ENCODE assay signal across 1 cellular context in genomic region chr12:45355750-45356149, GRCh38.
TF ChIP-seq lines count a peak whose summit lies in the region.

No MANE protein-coding gene starts in this region.

TF ChIP-seq in K562, 482 proteins besides CTCF, POLR2A, EP300 and RAD21 (continued from another document and continues in another):
- no peak for TF ChIP-seq ZNF609 (CRISPR knock-in tag; IDR thresholded peaks at IDR 0.05; ENCODE audit: borderline replicate concordance)
- no peak for TF ChIP-seq ZNF449 (CRISPR knock-in tag; IDR thresholded peaks at IDR 0.05)
- TF ChIP-seq ZNF282 (CRISPR knock-in tag; IDR thresholded peaks at IDR 0.05), result no peak
- peak; percentile 53 for TF ChIP-seq ZFX (CRISPR knock-in tag; IDR thresholded peaks at IDR 0.05)
- no peak for TF ChIP-seq SAFB (IDR thresholded peaks at IDR 0.05; ENCODE audit: borderline replicate concordance, low read depth, low read length)
- TF ChIP-seq MLX (CRISPR knock-in tag; conservative IDR thresholded peaks at IDR 0.05), result no peak
- peak; percentile 31; the same call in 1 of the 2 replicates for TF ChIP-seq ATF7 (IDR thresholded peaks at IDR 0.05)
- peak in 1 of 2 experiments; percentile 47; a peak in 1 of 4 replicates for TF ChIP-seq RCOR1 (IDR thresholded peaks at IDR 0.05; ENCODE audit: borderline replicate concordance in 1 of 2, low read depth in 2 of 2, low read length in 2 of 2)
- TF ChIP-seq U2AF2 (optimal IDR thresholded peaks at IDR 0.05; ENCODE audit: low read depth, low read length), result no peak
- TF ChIP-seq ZFPM2 (CRISPR knock-in tag; IDR thresholded peaks at IDR 0.05), result no peak
- TF ChIP-seq MTA1 (IDR thresholded peaks at IDR 0.05; ENCODE audit: borderline replicate concordance), result 0 out of 2 replicates have a peak, but pooled peaks have one; percentile 22
- no peak for TF ChIP-seq GABPB1 (CRISPR knock-in tag; IDR thresholded peaks at IDR 0.05)
- no peak for TF ChIP-seq GTF3C2 (IDR thresholded peaks at IDR 0.05; ENCODE audit: borderline replicate concordance, extremely low read depth, insufficient read length)
- no peak for TF ChIP-seq TCF7 (IDR thresholded peaks at IDR 0.05; ENCODE audit: borderline replicate concordance)
- no peak for TF ChIP-seq BACH1 (tag; IDR thresholded peaks at IDR 0.05)
- TF ChIP-seq BHLHE40 (IDR thresholded peaks at IDR 0.05; ENCODE audit: low read length), result no peak
- TF ChIP-seq ARID3A (IDR thresholded peaks at IDR 0.05; ENCODE audit: borderline replicate concordance, low read depth, low read length), result no peak
- TF ChIP-seq TAL1 (IDR thresholded peaks at IDR 0.05), result no peak
- TF ChIP-seq ZNF274 (IDR thresholded peaks at IDR 0.05; ENCODE audit: borderline replicate concordance, low read depth, low read length), result no peak
- TF ChIP-seq DIDO1 (tag; IDR thresholded peaks at IDR 0.05; ENCODE audit: low read depth), result no peak
- no peak for TF ChIP-seq MXD1 (CRISPR knock-in tag; IDR thresholded peaks at IDR 0.05; ENCODE audit: borderline replicate concordance, poor library complexity, severe bottlenecking)
- TF ChIP-seq PATZ1 (CRISPR knock-in tag; IDR thresholded peaks at IDR 0.05; ENCODE audit: borderline replicate concordance), result no peak
- TF ChIP-seq TEAD4 (IDR thresholded peaks at IDR 0.05; ENCODE audit: low read length), result peak; percentile 17; the same call in 1 of the 2 replicates
- no peak for TF ChIP-seq TEAD4 (CRISPR knock-in tag; IDR thresholded peaks at IDR 0.05; ENCODE audit: borderline replicate concordance)
- peak; percentile 47 for TF ChIP-seq FOS (IDR thresholded peaks at IDR 0.05; ENCODE audit: extremely low read depth, insufficient read length)
- no peak for TF ChIP-seq TCFL5 (CRISPR knock-in tag; conservative IDR thresholded peaks at IDR 0.05)
- no peak for TF ChIP-seq EP400 (IDR thresholded peaks at IDR 0.05)
- TF ChIP-seq PPARD (CRISPR knock-in tag; IDR thresholded peaks at IDR 0.05), result no peak
- TF ChIP-seq CTBP1 (IDR thresholded peaks at IDR 0.05; ENCODE audit: borderline replicate concordance), result peak; percentile 89; the same call in 1 of the 2 replicates
- no peak for TF ChIP-seq CREB1 (IDR thresholded peaks at IDR 0.05)
- TF ChIP-seq CREB1 (CRISPR knock-in tag; IDR thresholded peaks at IDR 0.05), result no peak
- peak; percentile 96 for TF ChIP-seq JUND (IDR thresholded peaks at IDR 0.05; ENCODE audit: borderline replicate concordance, low read depth, low read length)
- TF ChIP-seq JUND (tag; IDR thresholded peaks at IDR 0.05; ENCODE audit: borderline replicate concordance, low read depth, low read length), result peak; percentile 96
- no peak for TF ChIP-seq HDAC6 (IDR thresholded peaks at IDR 0.05; ENCODE audit: low read depth, low read length)
- peak; percentile 94 for TF ChIP-seq FOSL1 (tag; conservative IDR thresholded peaks at IDR 0.05)
- TF ChIP-seq POLR2H (tag; IDR thresholded peaks at IDR 0.05; ENCODE audit: low read depth), result no peak
- TF ChIP-seq REST (CRISPR knock-in tag; IDR thresholded peaks at IDR 0.05; ENCODE audit: low read depth), result no peak
- TF ChIP-seq JUN (IDR thresholded peaks at IDR 0.05; ENCODE audit: borderline replicate concordance, low read depth, low read length), result peak; percentile 79; the same call in 1 of the 2 replicates
- TF ChIP-seq JUN (CRISPR knock-in tag; IDR thresholded peaks at IDR 0.05; ENCODE audit: borderline replicate concordance), result no peak
- no peak for TF ChIP-seq NR1H2 (CRISPR knock-in tag; IDR thresholded peaks at IDR 0.05)
- TF ChIP-seq PHF20 (IDR thresholded peaks at IDR 0.05; ENCODE audit: partially characterized antibody), result no peak
- no peak for TF ChIP-seq TCF7L2 (IDR thresholded peaks at IDR 0.05; ENCODE audit: low read depth, low read length)
- TF ChIP-seq NFATC3 (IDR thresholded peaks at IDR 0.05), result no peak
- TF ChIP-seq ZNF561 (CRISPR knock-in tag; conservative IDR thresholded peaks at IDR 0.05), result no peak
- no peak for TF ChIP-seq CCNT2 (IDR thresholded peaks at IDR 0.05; ENCODE audit: borderline replicate concordance, extremely low read depth, insufficient read length, low read depth, low read length)
- TF ChIP-seq ZNF589 (CRISPR knock-in tag; IDR thresholded peaks at IDR 0.05; ENCODE audit: low read depth), result no peak
- no peak for TF ChIP-seq ZNF280A (IDR thresholded peaks at IDR 0.05; ENCODE audit: low read depth, partially characterized antibody)
